12 cellular contexts compared by ENCODE assay signal in the genomic region with DNA sequence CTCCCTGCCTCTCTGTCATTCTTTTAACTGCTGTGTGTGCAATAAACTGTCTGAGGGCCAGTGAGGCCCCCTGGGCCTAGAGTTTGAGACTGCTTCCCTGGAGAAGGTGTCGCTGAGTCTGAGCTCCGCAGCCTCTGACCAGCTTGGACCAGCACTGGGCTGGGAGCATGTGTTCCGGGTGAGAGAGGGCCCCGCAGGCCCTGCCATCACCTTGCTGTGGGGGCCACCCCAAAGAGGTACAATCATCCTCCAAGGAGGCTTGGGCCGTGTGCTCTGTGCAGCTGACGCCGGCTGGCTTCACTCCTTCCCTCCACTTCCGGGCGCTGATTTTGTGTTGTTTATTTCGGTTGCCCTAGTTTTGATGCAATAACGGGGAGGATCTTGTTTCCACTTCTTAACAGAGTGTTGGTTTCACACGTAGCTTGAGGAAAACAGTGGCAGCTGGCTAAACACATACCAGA.
A peak's percentile ranks its signal among the peaks of the same experiment; 100 is the strongest.
DNase-seq lines count a peak whose midpoint lies in the region; TF ChIP-seq lines count a peak whose summit lies in the region.
"Had no signal": no experiment of that assay in that cellular context is flagged by ENCODE, and none has a peak within 500 bp of the region (broad histone marks: within the 10 kb centered on the region; RNA-seq: fewer than 3 reads in every experiment).

No MANE protein-coding gene starts in this region.

- H3K27me3 ChIP-seq in esophagus muscularis mucosa = peaks cover 0 to 48% (median 0%) of the 10 kb centered on the region in 4 donors
- no peaks in the 10 kb centered on the region for H3K27me3 ChIP-seq in breast epithelium

- peaks cover 9% of the 10 kb centered on the region for H3K36me3 Mint-ChIP-seq in nephron (ENCODE audit: low read depth)
- no peaks in the 10 kb centered on the region for H3K36me3 Mint-ChIP-seq in T-helper 2 cell treated with Interferon-gamma antibody and Interleukin-4, amounts not matched to agents 5 μg/mL and 100 μg/mL, for 36 hours (ENCODE audit: low read depth)

- TF ChIP-seq POLR2A in esophagus muscularis mucosa (IDR thresholded peaks at IDR 0.05; ENCODE audit: low read depth) (no peak), breast epithelium (IDR thresholded peaks at IDR 0.05) (no peak)

- H3K4me1 ChIP-seq in esophagus muscularis mucosa (peaks cover 0 to 7% (median 3%) of the 10 kb centered on the region in 4 donors), breast epithelium (no peaks in the 10 kb centered on the region)
- H3K4me1 ChIP-seq: body of pancreas had no signal

- DNase-seq in Ammon's horn (ENCODE audit: low spot score) (peak; percentile 28), NCI-H2107 (lab: John Stamatoyannopoulos, UW) (peak; percentile 46), esophagus muscularis mucosa (ENCODE audit: extremely low spot score) (no peak), OCI-M1 (lab: John Stamatoyannopoulos, UW) (no peak), breast epithelium (ENCODE audit: low spot score in 2 of 2) (no peak), NCI-H1694 (lab: John Stamatoyannopoulos, UW) (no peak)
- DNase-seq in T-helper 2 cell treated with Interferon-gamma antibody and Interleukin-4, amounts not matched to agents 5 μg/mL and 100 μg/mL, for 36 hours (ENCODE audit: low spot score) = no peak
- DNase-seq: NCI-H226 had no signal

- peaks cover 14% of the 10 kb centered on the region for H3K4me1 Mint-ChIP-seq in nephron
- H3K4me1 Mint-ChIP-seq in T-helper 2 cell treated with Interferon-gamma antibody and Interleukin-4, amounts not matched to agents 5 μg/mL and 100 μg/mL, for 36 hours (ENCODE audit: low read depth) = no peaks in the 10 kb centered on the region

- peaks cover 2% of the 10 kb centered on the region for H3K9me3 Mint-ChIP-seq in nephron
- H3K9me3 Mint-ChIP-seq in T-helper 2 cell treated with Interferon-gamma antibody and Interleukin-4, amounts not matched to agents 5 μg/mL and 100 μg/mL, for 36 hours = peaks cover 3% of the 10 kb centered on the region

- no peak for TF ChIP-seq EP300 in esophagus muscularis mucosa (IDR thresholded peaks at IDR 0.05)

- H3K4me3 ChIP-seq in esophagus muscularis mucosa (no peak overlapping the region), breast epithelium (no peak overlapping the region)
- H3K4me3 ChIP-seq: body of pancreas had no signal

- H3K9me3 ChIP-seq in esophagus muscularis mucosa = peaks cover 0 to 3% (median under 1%) of the 10 kb centered on the region in 4 donors
- H3K9me3 ChIP-seq in breast epithelium = peaks cover 0 to 1% of the 10 kb centered on the region in 2 donors
- H3K9me3 ChIP-seq: body of pancreas had no signal

- peaks cover 23% of the 10 kb centered on the region for H3K27me3 Mint-ChIP-seq in nephron (ENCODE audit: low read depth)
- H3K27me3 Mint-ChIP-seq in T-helper 2 cell treated with Interferon-gamma antibody and Interleukin-4, amounts not matched to agents 5 μg/mL and 100 μg/mL, for 36 hours (ENCODE audit: low read depth) = no peaks in the 10 kb centered on the region

- H3K27ac ChIP-seq in esophagus muscularis mucosa (replicated peaks in 1 of 4) (peak overlapping the region in 3 of 4 donors; percentile 15 to 43 (median 25)), breast epithelium (no peak overlapping the region)
- H3K27ac ChIP-seq: body of pancreas, WERI-Rb-1 had no signal

- H3K36me3 ChIP-seq in esophagus muscularis mucosa (no peaks in the 10 kb centered on the region), breast epithelium (no peaks in the 10 kb centered on the region)
- H3K36me3 ChIP-seq: WERI-Rb-1 had no signal

- 55% methylated on average over 11 of the region's 12 CpGs for WGBS in esophagus muscularis mucosa

- TF ChIP-seq CTCF in esophagus muscularis mucosa (IDR thresholded peaks at IDR 0.05) (no peak), nephron (IDR thresholded peaks at IDR 0.05; ENCODE audit: unreplicated experiment in 3 of 3) (no peak), breast epithelium (IDR thresholded peaks at IDR 0.05) (no peak)

- intact Hi-C loops in esophagus muscularis mucosa (cut with DNase I) = no loop called here
- intact Hi-C loops in breast epithelium (cut with DNase I; ENCODE audit: low total_unique reads) = no loop called here

- H3K27ac Mint-ChIP-seq in nephron = peak overlapping the region in 2 of 3 experiments; percentile 46 to 53
- no peak overlapping the region for H3K27ac Mint-ChIP-seq in T-helper 2 cell treated with Interferon-gamma antibody and Interleukin-4, amounts not matched to agents 5 μg/mL and 100 μg/mL, for 36 hours
- H3K27ac Mint-ChIP-seq: activated T-helper 1 cell treated with anti-CD3 and anti-CD28 coated beads, Interleukin-12 subunit alpha, Interleukin-12 subunit beta, Interleukin-2, Interleukin-4 antibody, amounts not matched to agents 30 ng/mL and 10 ng/mL and 1 ng/mL, durations not matched to agents 14 hours and 24 hours and 36 hours had no signal

- H3K4me3 Mint-ChIP-seq in nephron = no peak overlapping the region
- H3K4me3 Mint-ChIP-seq in T-helper 2 cell treated with Interferon-gamma antibody and Interleukin-4, amounts not matched to agents 5 μg/mL and 100 μg/mL, for 36 hours = no peak overlapping the region
- H3K4me3 Mint-ChIP-seq: activated T-helper 1 cell treated with anti-CD3 and anti-CD28 coated beads, Interleukin-12 subunit alpha, Interleukin-12 subunit beta, Interleukin-2, Interleukin-4 antibody, amounts not matched to agents 30 ng/mL and 10 ng/mL and 1 ng/mL, durations not matched to agents 14 hours and 24 hours and 36 hours had no signal

Comparison
In these comparisons a context has a peak if more than half of its experiments do, and no peak if none do; other contexts are left out.
1. DNase-seq: peak in Ammon's horn (single experiment) and NCI-H2107 (single experiment); none in esophagus muscularis mucosa (single experiment), T-helper 2 cell treated with Interferon-gamma antibody and Interleukin-4, amounts not matched to agents 5 μg/mL and 100 μg/mL, for 36 hours (single experiment), OCI-M1 (single experiment), breast epithelium (0 of 2) and NCI-H1694 (single experiment).
2. H3K27ac ChIP-seq: peak in esophagus muscularis mucosa (3 of 4); none in breast epithelium (0 of 2).